Comparison of ENCODE assay signal across 1 cellular context in the genomic region with DNA sequence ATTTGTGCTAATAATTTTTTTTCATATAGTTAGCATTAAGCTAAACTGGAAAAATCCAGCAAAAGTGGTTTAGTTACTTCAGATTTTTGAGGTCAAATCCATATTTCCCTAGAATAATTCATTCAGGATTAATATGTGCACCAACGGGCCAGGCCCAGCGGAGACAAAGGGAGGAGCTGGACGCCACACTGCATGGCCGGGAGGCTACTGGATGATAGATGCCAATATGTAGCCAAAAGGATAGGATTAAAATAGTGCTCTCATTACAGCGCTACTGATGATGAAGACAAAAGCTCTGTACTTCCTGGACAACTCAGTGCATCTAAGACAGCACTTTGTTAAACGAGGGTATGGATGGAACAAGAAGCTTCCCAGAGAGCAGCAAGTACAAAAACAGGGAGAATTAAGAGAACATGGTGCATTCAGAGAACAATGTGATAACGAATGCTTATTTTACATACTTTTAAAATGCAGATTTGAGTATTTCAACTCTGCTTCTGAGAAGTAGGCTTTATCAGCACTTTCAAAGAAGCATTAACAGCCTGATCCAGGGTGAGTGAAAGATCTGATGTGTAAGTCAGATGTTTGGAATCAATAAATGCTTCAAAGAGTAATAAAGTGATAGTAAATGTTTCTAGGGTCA.
TF ChIP-seq lines count a peak whose summit lies in the region.

No MANE protein-coding gene starts in this region.

TF ChIP-seq in H1, 55 proteins besides CTCF, POLR2A, EP300 and RAD21:
- TF ChIP-seq POU5F1 (IDR thresholded peaks at IDR 0.05; ENCODE audit: low read depth, low read length) (no peak), TAF7 (optimal IDR thresholded peaks at IDR 0.05; ENCODE audit: borderline replicate concordance, low read depth, low read length) (no peak), RFX5 (IDR thresholded peaks at IDR 0.05; ENCODE audit: borderline replicate concordance, low read depth, low read length) (no peak), NRF1 (IDR thresholded peaks at IDR 0.05; ENCODE audit: low read depth, low read length) (no peak), KDM5A (IDR thresholded peaks at IDR 0.05; ENCODE audit: low read length) (no peak), HDAC2 (IDR thresholded peaks at IDR 0.05; ENCODE audit: borderline replicate concordance in 1 of 2, low read depth in 2 of 2, low read length in 2 of 2) (no peak), SRF (IDR thresholded peaks at IDR 0.05; ENCODE audit: low read depth, low read length) (no peak), RNF2 (IDR thresholded peaks at IDR 0.05; ENCODE audit: borderline replicate concordance, low read depth, low read length, missing control alignments, poor library complexity, severe bottlenecking) (no peak), CREB1 (IDR thresholded peaks at IDR 0.05) (no peak), YY1 (IDR thresholded peaks at IDR 0.05; ENCODE audit: low read depth, low read length) (no peak), KDM1A (IDR thresholded peaks at IDR 0.05; ENCODE audit: borderline replicate concordance, low read length) (no peak), CHD1 (IDR thresholded peaks at IDR 0.05; ENCODE audit: low read depth, low read length) (no peak), JUN (IDR thresholded peaks at IDR 0.05; ENCODE audit: low read depth, low read length) (no peak), BRCA1 (IDR thresholded peaks at IDR 0.05; ENCODE audit: low read depth, low read length) (no peak), FOSL1 (IDR thresholded peaks at IDR 0.05; ENCODE audit: insufficient read depth, low read depth, low read length) (no peak), CBX5 (IDR thresholded peaks at IDR 0.05; ENCODE audit: low read depth, low read length) (no peak), HDAC6 (IDR thresholded peaks at IDR 0.05; ENCODE audit: low read depth, low read length) (no peak), ZNF274 (IDR thresholded peaks at IDR 0.05; ENCODE audit: borderline replicate concordance, extremely low read depth, low read length) (no peak)
- TF ChIP-seq, protein P1, sequence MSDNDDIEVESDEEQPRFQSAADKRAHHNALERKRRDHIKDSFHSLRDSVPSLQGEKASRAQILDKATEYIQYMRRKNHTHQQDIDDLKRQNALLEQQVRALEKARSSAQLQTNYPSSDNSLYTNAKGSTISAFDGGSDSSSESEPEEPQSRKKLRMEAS (IDR thresholded peaks at IDR 0.05) = no peak
- TF ChIP-seq, protein P2, sequence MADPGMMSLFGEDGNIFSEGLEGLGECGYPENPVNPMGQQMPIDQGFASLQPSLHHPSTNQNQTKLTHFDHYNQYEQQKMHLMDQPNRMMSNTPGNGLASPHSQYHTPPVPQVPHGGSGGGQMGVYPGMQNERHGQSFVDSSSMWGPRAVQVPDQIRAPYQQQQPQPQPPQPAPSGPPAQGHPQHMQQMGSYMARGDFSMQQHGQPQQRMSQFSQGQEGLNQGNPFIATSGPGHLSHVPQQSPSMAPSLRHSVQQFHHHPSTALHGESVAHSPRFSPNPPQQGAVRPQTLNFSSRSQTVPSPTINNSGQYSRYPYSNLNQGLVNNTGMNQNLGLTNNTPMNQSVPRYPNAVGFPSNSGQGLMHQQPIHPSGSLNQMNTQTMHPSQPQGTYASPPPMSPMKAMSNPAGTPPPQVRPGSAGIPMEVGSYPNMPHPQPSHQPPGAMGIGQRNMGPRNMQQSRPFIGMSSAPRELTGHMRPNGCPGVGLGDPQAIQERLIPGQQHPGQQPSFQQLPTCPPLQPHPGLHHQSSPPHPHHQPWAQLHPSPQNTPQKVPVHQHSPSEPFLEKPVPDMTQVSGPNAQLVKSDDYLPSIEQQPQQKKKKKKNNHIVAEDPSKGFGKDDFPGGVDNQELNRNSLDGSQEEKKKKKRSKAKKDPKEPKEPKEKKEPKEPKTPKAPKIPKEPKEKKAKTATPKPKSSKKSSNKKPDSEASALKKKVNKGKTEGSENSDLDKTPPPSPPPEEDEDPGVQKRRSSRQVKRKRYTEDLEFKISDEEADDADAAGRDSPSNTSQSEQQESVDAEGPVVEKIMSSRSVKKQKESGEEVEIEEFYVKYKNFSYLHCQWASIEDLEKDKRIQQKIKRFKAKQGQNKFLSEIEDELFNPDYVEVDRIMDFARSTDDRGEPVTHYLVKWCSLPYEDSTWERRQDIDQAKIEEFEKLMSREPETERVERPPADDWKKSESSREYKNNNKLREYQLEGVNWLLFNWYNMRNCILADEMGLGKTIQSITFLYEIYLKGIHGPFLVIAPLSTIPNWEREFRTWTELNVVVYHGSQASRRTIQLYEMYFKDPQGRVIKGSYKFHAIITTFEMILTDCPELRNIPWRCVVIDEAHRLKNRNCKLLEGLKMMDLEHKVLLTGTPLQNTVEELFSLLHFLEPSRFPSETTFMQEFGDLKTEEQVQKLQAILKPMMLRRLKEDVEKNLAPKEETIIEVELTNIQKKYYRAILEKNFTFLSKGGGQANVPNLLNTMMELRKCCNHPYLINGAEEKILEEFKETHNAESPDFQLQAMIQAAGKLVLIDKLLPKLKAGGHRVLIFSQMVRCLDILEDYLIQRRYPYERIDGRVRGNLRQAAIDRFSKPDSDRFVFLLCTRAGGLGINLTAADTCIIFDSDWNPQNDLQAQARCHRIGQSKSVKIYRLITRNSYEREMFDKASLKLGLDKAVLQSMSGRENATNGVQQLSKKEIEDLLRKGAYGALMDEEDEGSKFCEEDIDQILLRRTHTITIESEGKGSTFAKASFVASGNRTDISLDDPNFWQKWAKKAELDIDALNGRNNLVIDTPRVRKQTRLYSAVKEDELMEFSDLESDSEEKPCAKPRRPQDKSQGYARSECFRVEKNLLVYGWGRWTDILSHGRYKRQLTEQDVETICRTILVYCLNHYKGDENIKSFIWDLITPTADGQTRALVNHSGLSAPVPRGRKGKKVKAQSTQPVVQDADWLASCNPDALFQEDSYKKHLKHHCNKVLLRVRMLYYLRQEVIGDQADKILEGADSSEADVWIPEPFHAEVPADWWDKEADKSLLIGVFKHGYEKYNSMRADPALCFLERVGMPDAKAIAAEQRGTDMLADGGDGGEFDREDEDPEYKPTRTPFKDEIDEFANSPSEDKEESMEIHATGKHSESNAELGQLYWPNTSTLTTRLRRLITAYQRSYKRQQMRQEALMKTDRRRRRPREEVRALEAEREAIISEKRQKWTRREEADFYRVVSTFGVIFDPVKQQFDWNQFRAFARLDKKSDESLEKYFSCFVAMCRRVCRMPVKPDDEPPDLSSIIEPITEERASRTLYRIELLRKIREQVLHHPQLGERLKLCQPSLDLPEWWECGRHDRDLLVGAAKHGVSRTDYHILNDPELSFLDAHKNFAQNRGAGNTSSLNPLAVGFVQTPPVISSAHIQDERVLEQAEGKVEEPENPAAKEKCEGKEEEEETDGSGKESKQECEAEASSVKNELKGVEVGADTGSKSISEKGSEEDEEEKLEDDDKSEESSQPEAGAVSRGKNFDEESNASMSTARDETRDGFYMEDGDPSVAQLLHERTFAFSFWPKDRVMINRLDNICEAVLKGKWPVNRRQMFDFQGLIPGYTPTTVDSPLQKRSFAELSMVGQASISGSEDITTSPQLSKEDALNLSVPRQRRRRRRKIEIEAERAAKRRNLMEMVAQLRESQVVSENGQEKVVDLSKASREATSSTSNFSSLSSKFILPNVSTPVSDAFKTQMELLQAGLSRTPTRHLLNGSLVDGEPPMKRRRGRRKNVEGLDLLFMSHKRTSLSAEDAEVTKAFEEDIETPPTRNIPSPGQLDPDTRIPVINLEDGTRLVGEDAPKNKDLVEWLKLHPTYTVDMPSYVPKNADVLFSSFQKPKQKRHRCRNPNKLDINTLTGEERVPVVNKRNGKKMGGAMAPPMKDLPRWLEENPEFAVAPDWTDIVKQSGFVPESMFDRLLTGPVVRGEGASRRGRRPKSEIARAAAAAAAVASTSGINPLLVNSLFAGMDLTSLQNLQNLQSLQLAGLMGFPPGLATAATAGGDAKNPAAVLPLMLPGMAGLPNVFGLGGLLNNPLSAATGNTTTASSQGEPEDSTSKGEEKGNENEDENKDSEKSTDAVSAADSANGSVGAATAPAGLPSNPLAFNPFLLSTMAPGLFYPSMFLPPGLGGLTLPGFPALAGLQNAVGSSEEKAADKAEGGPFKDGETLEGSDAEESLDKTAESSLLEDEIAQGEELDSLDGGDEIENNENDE (IDR thresholded peaks at IDR 0.05; ENCODE audit: insufficient replicate concordance, low read length) = no peak
